In the genomic region with DNA sequence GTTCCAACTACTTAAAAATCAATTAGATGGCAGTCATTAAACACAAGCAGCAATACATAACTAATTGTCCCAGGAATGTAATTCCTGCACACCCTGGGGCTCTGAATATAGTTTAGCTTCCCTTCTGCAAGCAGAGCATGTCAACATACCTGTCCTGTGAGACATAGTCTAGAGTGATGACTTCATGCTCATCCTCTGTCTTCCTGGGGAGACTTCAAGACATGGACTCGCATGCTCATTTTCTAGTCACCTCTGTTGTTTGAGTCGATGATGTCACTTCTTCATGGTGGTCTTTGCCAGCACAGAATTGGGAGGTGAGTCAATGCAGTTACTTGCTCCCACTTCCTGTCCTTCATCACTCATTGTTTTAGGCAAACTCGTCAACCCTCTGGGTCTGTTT, we compare ENCODE assay signal across 14 cellular contexts. TPM values are rescaled to one million over a fixed set of nuclear protein-coding genes. Genes with fewer than 3 reads are reported as not detected.
DNase-seq lines count a peak whose midpoint lies in the region; ATAC-seq, FAIRE-seq and TF ChIP-seq lines count a peak whose summit lies in the region.
"Had no signal": no experiment of that assay in that cellular context is flagged by ENCODE, and none has a peak within 500 bp of the region (broad histone marks: within the 10 kb centered on the region; RNA-seq: fewer than 3 reads in every experiment).

No MANE protein-coding gene starts in this region.

- H3K27me3 Mint-ChIP-seq in astrocyte (ENCODE audit: low read depth, unreplicated experiment) = no peaks in the 10 kb centered on the region
- no peaks in the 10 kb centered on the region for H3K27me3 Mint-ChIP-seq in Calu3 (ENCODE audit: unreplicated experiment)

- ATAC-seq in HG02763 (IDR thresholded peaks at IDR 0.05; ENCODE audit: unreplicated experiment) = no peak
- no peak for ATAC-seq in HG03045 (IDR thresholded peaks at IDR 0.05; ENCODE audit: unreplicated experiment)

- H3K4me1 ChIP-seq in astrocyte (ENCODE audit: insufficient read depth, low read length) = peaks cover 24% of the 10 kb centered on the region
- peaks cover 9% of the 10 kb centered on the region for H3K4me1 ChIP-seq in left ventricle myocardium inferior
- H3K4me1 ChIP-seq: uterus had no signal

- intact Hi-C loops in Calu3 (cut with micrococcal nuclease; ENCODE audit: unreplicated experiment) = no loop called here
- intact Hi-C loops in left ventricle myocardium inferior (cut with micrococcal nuclease) = no loop called here

- peak overlapping the region; percentile 60 for H3K4me3 Mint-ChIP-seq in astrocyte (ENCODE audit: unreplicated experiment)
- no peak overlapping the region for H3K4me3 Mint-ChIP-seq in Calu3 (ENCODE audit: low read depth, unreplicated experiment)

- peaks cover 39% of the 10 kb centered on the region for H3K79me2 ChIP-seq in astrocyte (ENCODE audit: insufficient read depth, low read length)

- H3K4me2 ChIP-seq in astrocyte (ENCODE audit: low read length) = peak overlapping the region; percentile 63
- H3K4me2 ChIP-seq: BLaER1 had no signal

- H3K27ac ChIP-seq in astrocyte (ENCODE audit: low read depth, low read length) = peak overlapping the region; percentile 75
- no peak overlapping the region for H3K27ac ChIP-seq in left ventricle myocardium inferior (replicated peaks)
- H3K27ac ChIP-seq: BLaER1, uterus had no signal

- no peaks in the 10 kb centered on the region for H3K27me3 ChIP-seq in astrocyte (ENCODE audit: insufficient read depth, low read length)
- no peaks in the 10 kb centered on the region for H3K27me3 ChIP-seq in left ventricle myocardium inferior (ENCODE audit: low read depth)
- H3K27me3 ChIP-seq: BLaER1, uterus had no signal

- H3K27ac Mint-ChIP-seq in astrocyte (ENCODE audit: unreplicated experiment) = peak overlapping the region; percentile 94
- H3K27ac Mint-ChIP-seq in Calu3 (ENCODE audit: unreplicated experiment) = no peak overlapping the region

- H3K9me3 ChIP-seq in astrocyte (ENCODE audit: insufficient read depth, low read depth, low read length) (no peaks in the 10 kb centered on the region), left ventricle myocardium inferior (replicated peaks) (no peaks in the 10 kb centered on the region)
- H3K9me3 ChIP-seq: uterus had no signal

- peak overlapping the region; percentile 57 for H3K9ac ChIP-seq in astrocyte (ENCODE audit: low read length)
- H3K9ac ChIP-seq: BLaER1 had no signal

- H3K4me1 Mint-ChIP-seq in astrocyte (ENCODE audit: low read depth, unreplicated experiment) = peaks cover 38% of the 10 kb centered on the region
- peaks cover 45% of the 10 kb centered on the region for H3K4me1 Mint-ChIP-seq in Calu3 (ENCODE audit: low read depth, unreplicated experiment)

- TF ChIP-seq CTCF in AG04449 (IDR thresholded peaks at IDR 0.05; ENCODE audit: insufficient read depth, low read length, missing control alignments) = no peak
- no peak for TF ChIP-seq CTCF in astrocyte (IDR thresholded peaks at IDR 0.05; ENCODE audit: insufficient read depth, low read depth, low read length)
- TF ChIP-seq CTCF in Calu3 (IDR thresholded peaks at IDR 0.05; ENCODE audit: unreplicated experiment) = no peak
- TF ChIP-seq CTCF in left ventricle myocardium inferior (IDR thresholded peaks at IDR 0.05; ENCODE audit: borderline replicate concordance) = no peak

- H3K36me3 Mint-ChIP-seq in astrocyte (ENCODE audit: low read depth, unreplicated experiment) (peaks cover 23% of the 10 kb centered on the region), Calu3 (ENCODE audit: insufficient read depth, unreplicated experiment) (peaks cover 11% of the 10 kb centered on the region)

- peak; percentile 63 for DNase-seq in AG04449 (ENCODE audit: low read depth, low spot score)
- DNase-seq in HPDE6-E6E7 (ENCODE audit: extremely low spot score) = peak; percentile 64
- DNase-seq in astrocyte (ENCODE audit: low read depth) = peak; percentile 92
- DNase-seq in islet precursor cell = peak; percentile 88
- DNase-seq in Calu3 = no peak
- DNase-seq in left ventricle myocardium inferior = no peak
- DNase-seq: activated CD8-positive, alpha-beta memory T cell treated with anti-CD3 and anti-CD28 coated beads, Interleukin-2, amount 50 U/mL, for 4 hours; GDM1; OCI-M1; uterus had no signal

- peaks cover 7% of the 10 kb centered on the region for H4K20me1 ChIP-seq in astrocyte (ENCODE audit: insufficient read depth, low read length)
- H4K20me1 ChIP-seq: BLaER1 had no signal

- H3K9me3 Mint-ChIP-seq in astrocyte (ENCODE audit: unreplicated experiment) (peaks cover 3% of the 10 kb centered on the region), Calu3 (ENCODE audit: low read depth, unreplicated experiment) (no peaks in the 10 kb centered on the region)

- H3K36me3 ChIP-seq in astrocyte (ENCODE audit: insufficient read depth, low read length) (peaks cover 21% of the 10 kb centered on the region), left ventricle myocardium inferior (no peaks in the 10 kb centered on the region)
- H3K36me3 ChIP-seq: BLaER1, uterus had no signal

- H2AFZ ChIP-seq in astrocyte (ENCODE audit: low read depth, low read length) = no peak overlapping the region

- H3K4me3 ChIP-seq in AG04449 (ENCODE audit: low read depth, low read length) (no peak overlapping the region), astrocyte (ENCODE audit: insufficient read depth, low read depth, low read length) (no peak overlapping the region), left ventricle myocardium inferior (no peak overlapping the region)
- H3K4me3 ChIP-seq: BLaER1, uterus had no signal

- FAIRE-seq in astrocyte (lab: Jason Lieb, UNC) = peak; percentile 95

- BruUV-seq in Calu3 (replicated peaks; lab: Mats Ljungman, UMichigan) = no TSS peak

- CTCF ChIA-PET in AG04449 (lab: Yijun Ruan, JAX) = interaction anchor here (1.2 to 4.7 kb wide), 2 partner anchors 9 to 16 kb away, joined by 3 to 35 read pairs; no protein-coding TSS in a partner anchor
- CTCF ChIA-PET in Calu3 (lab: Charles Lee) = interaction anchor here (0.6 kb wide), 1 partner anchor 1022 kb away, joined by 3 read pairs; no protein-coding TSS in a partner anchor

- POLR2A ChIA-PET in AG04449 (lab: Yijun Ruan, JAX) = no interaction called here

RNA-seq across cellular contexts. Expression of a gene that starts 15.8 kb away (rescaled TPM):
- total RNA-seq in astrocyte (21.3 and 21.9 TPM in 2 replicates), Calu3 (2022) (28.2 and 29.8 TPM in 2 replicates), left ventricle myocardium inferior (2.4 TPM)

RNA-seq across cellular contexts. Expression of a gene that starts 31.1 kb away (rescaled TPM):
- total RNA-seq in astrocyte = not detected in 2 replicates
- not detected in 2 replicates for total RNA-seq in Calu3 (2022)
- total RNA-seq in left ventricle myocardium inferior = 0.25 TPM
- total RNA-seq: osteocyte had no signal

Comparison
In these comparisons a context has a peak if more than half of its experiments do, and no peak if none do; other contexts are left out.
1. DNase-seq: peak in AG04449 (single experiment), HPDE6-E6E7 (single experiment), astrocyte (single experiment) and islet precursor cell (single experiment); none in Calu3 (single experiment) and left ventricle myocardium inferior (single experiment).